18 cellular contexts compared by ENCODE assay signal in the genomic region with DNA sequence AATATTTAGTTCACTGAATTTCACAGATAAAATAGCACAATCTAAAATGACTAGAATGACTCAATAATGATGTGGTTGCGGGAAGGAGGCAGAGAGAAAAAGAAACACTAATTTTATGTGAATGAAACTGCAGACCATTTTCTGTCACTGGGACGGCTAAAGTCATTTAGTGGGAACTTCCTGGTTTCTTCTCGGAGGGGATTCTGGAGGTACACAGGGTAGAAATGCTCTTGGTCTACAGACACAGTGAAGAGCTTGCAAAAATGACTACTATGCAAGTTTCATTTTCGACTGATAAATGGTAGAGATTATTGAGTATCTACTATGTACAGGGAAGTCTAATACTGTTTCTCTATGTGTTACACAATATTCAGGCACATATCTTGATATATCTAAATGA.
DNase-seq lines count a peak whose midpoint lies in the region; ATAC-seq and TF ChIP-seq lines count a peak whose summit lies in the region.
"Had no signal": no experiment of that assay in that cellular context is flagged by ENCODE, and none has a peak within 500 bp of the region (broad histone marks: within the 10 kb centered on the region; RNA-seq: fewer than 3 reads in every experiment).

No MANE protein-coding gene starts in this region.

- BruUV-seq in OCI-LY7 (replicated peaks; lab: Mats Ljungman, UMichigan): no TSS peak

- H3K79me2 ChIP-seq in OCI-LY7 (ENCODE audit: insufficient read depth, low read depth, low read length): no peaks in the 10 kb centered on the region

- no peak overlapping the region for H3K4me2 ChIP-seq in OCI-LY7 (ENCODE audit: low read length)

- H3K4me1 Mint-ChIP-seq in natural killer cell treated with Interleukin-12 subunit alpha and Interleukin-12 subunit beta and Interleukin-15 and Interleukin-18, amount 100 ng/mL, for 72 hours (ENCODE audit: low read depth in 2 of 2): peaks cover 17 to 45% of the 10 kb centered on the region in 2 donors
- H3K4me1 Mint-ChIP-seq in natural killer cell: no peaks in the 10 kb centered on the region
- H3K4me1 Mint-ChIP-seq in T-cell: peaks cover 69 to 83% (median 69%) of the 10 kb centered on the region in 3 donors
- peaks cover 91% of the 10 kb centered on the region for H3K4me1 Mint-ChIP-seq in activated naive CD8-positive, alpha-beta T cell treated with anti-CD3 and anti-CD28 coated beads, Interleukin-2, amount 50 U/mL, for 24 hours

- H3K36me3 ChIP-seq in OCI-LY7 (ENCODE audit: insufficient read depth, low read length): no peaks in the 10 kb centered on the region
- H3K36me3 ChIP-seq: brain microvascular endothelial cell, ovary, right lobe of liver, thyroid gland had no signal

- H2AFZ ChIP-seq in OCI-LY7 (ENCODE audit: low read length): no peak overlapping the region

- POLR2A ChIA-PET in T-cell (lab: Charles Lee): no interaction called here
- POLR2A ChIA-PET in OCI-LY7 (lab: Charles Lee): interaction anchor here (1.7 kb wide), 1 partner anchor 13 kb away, joined by 4 read pairs; no protein-coding TSS in a partner anchor

- intact Hi-C loops in natural killer cell (cut with micrococcal nuclease) (no loop called here), OCI-LY7 (cut with micrococcal nuclease; ENCODE audit: unreplicated experiment) (no loop called here)

- H3K27me3 Mint-ChIP-seq in natural killer cell treated with Interleukin-12 subunit alpha and Interleukin-12 subunit beta and Interleukin-15 and Interleukin-18, amount 100 ng/mL, for 72 hours: no peaks in the 10 kb centered on the region
- H3K27me3 Mint-ChIP-seq in natural killer cell (ENCODE audit: low read depth in 2 of 2): no peaks in the 10 kb centered on the region
- no peaks in the 10 kb centered on the region for H3K27me3 Mint-ChIP-seq in T-cell
- H3K27me3 Mint-ChIP-seq in activated naive CD8-positive, alpha-beta T cell treated with anti-CD3 and anti-CD28 coated beads, Interleukin-2, amount 50 U/mL, for 24 hours: no peaks in the 10 kb centered on the region
- H3K27me3 Mint-ChIP-seq: naive B cell had no signal

- H3K9me2 ChIP-seq in OCI-LY7 (ENCODE audit: insufficient read depth, low read length): no peaks in the 10 kb centered on the region

- H3K27ac ChIP-seq in OCI-LY7 (ENCODE audit: low read depth, low read length, poor library complexity, severe bottlenecking): no peak overlapping the region
- H3K27ac ChIP-seq: brain microvascular endothelial cell, ovary, right lobe of liver, SK-N-MC, thyroid gland had no signal

- no peaks in the 10 kb centered on the region for H4K20me1 ChIP-seq in OCI-LY7 (ENCODE audit: insufficient read depth, low read length)

- H3K9me3 ChIP-seq in OCI-LY7 (ENCODE audit: low read length): no peaks in the 10 kb centered on the region
- H3K9me3 ChIP-seq: ovary, right lobe of liver, thyroid gland had no signal

- H3K36me3 Mint-ChIP-seq in natural killer cell treated with Interleukin-12 subunit alpha and Interleukin-12 subunit beta and Interleukin-15 and Interleukin-18, amount 100 ng/mL, for 72 hours: peaks cover 12% of the 10 kb centered on the region
- H3K36me3 Mint-ChIP-seq in natural killer cell (no peaks in the 10 kb centered on the region), T-cell (peaks cover 4% of the 10 kb centered on the region)
- peaks cover 4% of the 10 kb centered on the region for H3K36me3 Mint-ChIP-seq in activated naive CD8-positive, alpha-beta T cell treated with anti-CD3 and anti-CD28 coated beads, Interleukin-2, amount 50 U/mL, for 24 hours (ENCODE audit: low read depth)
- H3K36me3 Mint-ChIP-seq: naive B cell had no signal

- no peaks in the 10 kb centered on the region for H3K4me1 ChIP-seq in OCI-LY7 (ENCODE audit: insufficient read depth, low read length, poor library complexity, severe bottlenecking)

- ATAC-seq in natural killer cell treated with Interleukin-12 subunit alpha and Interleukin-12 subunit beta and Interleukin-15 and Interleukin-18, amount 100 ng/mL, for 72 hours: peak in 1 of 2 donors; percentile 59
- ATAC-seq in natural killer cell (no peak), T-cell (replicated peaks in 1 of 4) (no peak), GM21515 (IDR thresholded peaks at IDR 0.05; ENCODE audit: unreplicated experiment) (no peak)
- ATAC-seq in activated naive CD8-positive, alpha-beta T cell treated with anti-CD3 and anti-CD28 coated beads, Interleukin-2, amount 50 U/mL, for 24 hours: peak; percentile 33
- ATAC-seq: right lobe of liver had no signal

- H3K4me3 ChIP-seq in OCI-LY7 (ENCODE audit: low read depth, low read length, poor library complexity, severe bottlenecking): no peak overlapping the region
- H3K4me3 ChIP-seq: ovary, right lobe of liver, SK-N-MC, thyroid gland had no signal

- no peaks in the 10 kb centered on the region for H3K9me3 Mint-ChIP-seq in natural killer cell treated with Interleukin-12 subunit alpha and Interleukin-12 subunit beta and Interleukin-15 and Interleukin-18, amount 100 ng/mL, for 72 hours
- H3K9me3 Mint-ChIP-seq in natural killer cell (no peaks in the 10 kb centered on the region), T-cell (no peaks in the 10 kb centered on the region)
- H3K9me3 Mint-ChIP-seq in activated naive CD8-positive, alpha-beta T cell treated with anti-CD3 and anti-CD28 coated beads, Interleukin-2, amount 50 U/mL, for 24 hours: no peaks in the 10 kb centered on the region
- H3K9me3 Mint-ChIP-seq: naive B cell had no signal

- no peak for DNase-seq in natural killer cell treated with Interleukin-12 subunit alpha and Interleukin-12 subunit beta and Interleukin-15 and Interleukin-18, amount 100 ng/mL, for 72 hours (ENCODE audit: low spot score)
- DNase-seq in natural killer cell (no peak), T-cell (no peak), GM10266 (ENCODE audit: extremely low spot score) (no peak), OCI-LY7 (ENCODE audit: low spot score) (no peak)
- no peak for DNase-seq in activated naive CD8-positive, alpha-beta T cell treated with anti-CD3 and anti-CD28 coated beads, Interleukin-2, amount 50 U/mL, for 24 hours
- DNase-seq: brain microvascular endothelial cell; naive B cell; NCI-H1436; NCI-H510A treated with DMSO at 0.1 percent for 48 hours; ovary; right lobe of liver; RPMI8226; stimulated activated CD4-positive, alpha-beta T cell treated with anti-CD3 and anti-CD28 coated beads, Interleukin-15, amount 100 ng/mL, for 24 hours; T-helper 9 cell; thyroid gland had no signal

- TF ChIP-seq CTCF in natural killer cell (IDR thresholded peaks at IDR 0.05) (no peak), GM10266 (IDR thresholded peaks at IDR 0.05; ENCODE audit: control insufficient read depth, insufficient read depth, low read depth, missing control alignments) (no peak), OCI-LY7 (conservative IDR thresholded peaks at IDR 0.05; ENCODE audit: low read length) (no peak)

- CTCF ChIA-PET in T-cell (lab: Charles Lee): no interaction called here
- CTCF ChIA-PET in OCI-LY7 (lab: Charles Lee; ENCODE audit: unreplicated experiment): no interaction called here

- peak overlapping the region; percentile 17 to 85 for H3K27ac Mint-ChIP-seq in natural killer cell treated with Interleukin-12 subunit alpha and Interleukin-12 subunit beta and Interleukin-15 and Interleukin-18, amount 100 ng/mL, for 72 hours
- H3K27ac Mint-ChIP-seq in natural killer cell (no peak overlapping the region), T-cell (peak overlapping the region; percentile 32 to 85)
- peak overlapping the region; percentile 96 for H3K27ac Mint-ChIP-seq in activated naive CD8-positive, alpha-beta T cell treated with anti-CD3 and anti-CD28 coated beads, Interleukin-2, amount 50 U/mL, for 24 hours

- H3K4me3 Mint-ChIP-seq in natural killer cell treated with Interleukin-12 subunit alpha and Interleukin-12 subunit beta and Interleukin-15 and Interleukin-18, amount 100 ng/mL, for 72 hours: peak overlapping the region; percentile 59
- H3K4me3 Mint-ChIP-seq in natural killer cell (no peak overlapping the region), T-cell (peak overlapping the region in 2 of 3 donors; percentile 25 to 61)
- H3K4me3 Mint-ChIP-seq in activated naive CD8-positive, alpha-beta T cell treated with anti-CD3 and anti-CD28 coated beads, Interleukin-2, amount 50 U/mL, for 24 hours: peak overlapping the region; percentile 62
- H3K4me3 Mint-ChIP-seq: naive B cell had no signal

Comparison
In these comparisons a context has a peak if more than half of its experiments do, and no peak if none do; other contexts are left out.
1. H3K27ac Mint-ChIP-seq: peak in natural killer cell treated with Interleukin-12 subunit alpha and Interleukin-12 subunit beta and Interleukin-15 and Interleukin-18, amount 100 ng/mL, for 72 hours (2 of 2), T-cell (2 of 2) and activated naive CD8-positive, alpha-beta T cell treated with anti-CD3 and anti-CD28 coated beads, Interleukin-2, amount 50 U/mL, for 24 hours (single experiment); none in natural killer cell (0 of 2).